8 cellular contexts compared by ENCODE assay signal in the genomic region with DNA sequence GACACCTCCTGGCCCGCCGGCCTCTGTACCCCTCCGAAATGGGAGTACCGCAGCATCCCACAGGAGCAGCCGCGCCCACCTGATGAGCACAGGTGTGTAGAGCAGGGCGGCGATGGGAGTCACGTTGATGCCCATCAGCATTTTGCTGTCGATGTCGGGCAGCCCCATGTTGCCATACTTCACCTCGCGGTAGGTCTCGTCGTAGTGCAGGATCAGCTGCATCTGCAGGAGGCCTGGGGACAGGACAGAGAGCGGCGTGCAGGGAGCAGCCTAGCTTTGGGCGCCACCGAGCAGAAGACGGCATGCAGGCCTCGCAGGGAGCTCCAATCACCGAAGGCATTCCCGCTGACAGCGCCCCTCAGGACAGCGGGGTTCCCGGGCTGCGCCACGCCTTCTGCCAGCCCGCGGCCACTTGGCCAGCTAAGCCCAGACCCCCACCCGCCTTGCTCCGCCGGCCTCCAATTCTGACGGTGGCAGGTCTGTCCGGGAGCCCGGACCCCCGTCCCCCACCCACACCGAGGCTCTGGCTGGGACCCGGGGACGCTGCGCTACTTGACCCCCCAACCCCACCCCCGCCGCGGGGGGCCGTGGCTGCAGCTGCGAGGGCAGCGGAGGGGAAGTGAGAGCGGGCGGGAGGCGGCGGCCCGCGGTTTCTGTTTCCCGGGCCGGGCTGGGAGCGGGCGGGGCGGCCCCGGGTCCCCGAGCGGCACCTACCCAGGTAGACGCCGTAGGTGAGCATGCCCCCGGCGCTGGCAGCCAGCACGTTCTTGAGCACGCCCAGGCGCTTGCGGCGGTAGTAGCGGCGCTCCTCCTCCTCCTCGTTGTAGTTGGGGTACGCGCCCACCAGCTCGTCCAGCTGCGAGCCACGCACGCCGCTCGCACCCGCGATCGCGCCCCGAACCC. TPM values are rescaled to one million over a fixed set of nuclear protein-coding genes. Genes with fewer than 3 reads are reported as not detected.
DNase-seq lines count a peak whose midpoint lies in the region; ATAC-seq and TF ChIP-seq lines count a peak whose summit lies in the region.

No MANE protein-coding gene starts in this region.

- H3K9ac ChIP-seq in NT2/D1 (ENCODE audit: insufficient read length, low read depth): peak overlapping the region; percentile 79

- no peaks in the 10 kb centered on the region for H3K9me3 ChIP-seq in NT2/D1 (ENCODE audit: insufficient read depth, low read length)
- no peaks in the 10 kb centered on the region for H3K9me3 ChIP-seq in heart left ventricle

- intact Hi-C loops in heart left ventricle (cut with DNase I): loop anchor here in 1 of 10 donors (5.0 to 10.0 kb wide), 2 partner anchors 34 to 202 kb away; a partner anchor contains a TSS

- H3K4me3 ChIP-seq in NT2/D1 (ENCODE audit: insufficient read length, low read depth) (peak overlapping the region; percentile 60), heart left ventricle (peak overlapping the region; percentile 57 to 86 (median 70)), skeletal muscle cell (ENCODE audit: low read depth, low read length) (peak overlapping the region; percentile 61)

- DNase-seq in GM13977 (ENCODE audit: low spot score): peak; percentile 75
- DNase-seq in NT2/D1 (ENCODE audit: low read depth, low spot score): no peak
- peak; percentile 31 for DNase-seq in activated T-helper 9 cell treated with anti-CD3 and anti-CD28 coated beads, Interleukin-2, amount 50 U/mL, for 16 hours (ENCODE audit: low read depth)
- peak in 4 of 5 donors; percentile 40 to 78 (median 52) for DNase-seq in heart left ventricle
- DNase-seq in skeletal muscle cell (ENCODE audit: low read depth): no peak
- DNase-seq in NCI-H1694 treated with DMSO at 0.1 percent for 48 hours (lab: John Stamatoyannopoulos, UW): no peak

- H3K4me1 ChIP-seq in NT2/D1 (ENCODE audit: insufficient read depth, insufficient read length): peaks cover 13% of the 10 kb centered on the region
- peaks cover 0 to 35% (median 8%) of the 10 kb centered on the region in 12 donors for H3K4me1 ChIP-seq in heart left ventricle

- TF ChIP-seq POLR2A in heart left ventricle (IDR thresholded peaks at IDR 0.05): no peak

- TF ChIP-seq CTCF in GM13977 (IDR thresholded peaks at IDR 0.05; ENCODE audit: extremely low read depth, insufficient read depth, missing control alignments) (no peak), heart left ventricle (IDR thresholded peaks at IDR 0.05) (no peak)

- WGBS in heart left ventricle, 4 donors: 14 to 66% (median 24%) methylated on average over 19 to 86 of the region's 86 CpGs

- ATAC-seq in HG02884 (IDR thresholded peaks at IDR 0.05; ENCODE audit: unreplicated experiment) (peak; percentile 33), heart left ventricle (peak in 3 of 4 donors; percentile 15 to 29 (median 21)), GM21447 (IDR thresholded peaks at IDR 0.05; ENCODE audit: unreplicated experiment) (no peak)

- H3K36me3 ChIP-seq in NT2/D1 (ENCODE audit: insufficient read depth, insufficient read length, low read length) (peaks cover 3% of the 10 kb centered on the region), heart left ventricle (peaks cover 0 to 4% (median 0%) of the 10 kb centered on the region in 9 donors)

- H3K27me3 ChIP-seq in NT2/D1 (ENCODE audit: insufficient read depth, insufficient read length): peaks cover 3% of the 10 kb centered on the region
- H3K27me3 ChIP-seq in heart left ventricle: no peaks in the 10 kb centered on the region

- peak overlapping the region in 11 of 12 donors; percentile 53 to 94 (median 72) for H3K27ac ChIP-seq in heart left ventricle

- in situ Hi-C loops in GM13977 (cut with MboI; ENCODE audit: low pct_unique_long_range_greater_than_20kb, low sequenced_read_pairs, unreplicated experiment): no loop called here

RNA-seq across cellular contexts. Expression of a gene that starts 0.7 kb away (rescaled TPM):
- total RNA-seq in heart left ventricle: 10 to 100 TPM in 3 of 9 donors, 1 to 10 TPM in 6; 5.2 to 34.2 (median 7.9) TPM
- polyA plus RNA-seq in heart left ventricle: 1 to 10 TPM; 5.0 to 6.5 TPM

RNA-seq across cellular contexts. Expression of a gene that starts 6.9 kb away (rescaled TPM):
- total RNA-seq in heart left ventricle: 10 to 100 TPM in 2 of 9 donors, 1 to 10 TPM in 7; 2.3 to 25.4 (median 6.1) TPM
- polyA plus RNA-seq in heart left ventricle: 1 to 10 TPM; 2.7 to 3.3 TPM

RNA-seq across cellular contexts. Expression of a gene that starts 27.3 kb away (rescaled TPM):
- 100 to 1,000 TPM; 262 to 948 (median 365) TPM for total RNA-seq in heart left ventricle
- polyA plus RNA-seq in heart left ventricle: 100 to 1,000 TPM; 310 to 870 TPM

RNA-seq across cellular contexts. Expression of a gene that starts 35.6 kb away (rescaled TPM):
- total RNA-seq in heart left ventricle: 10 to 100 TPM; 10.2 to 88.7 (median 20.3) TPM
- 10 to 100 TPM; 25.5 to 36.9 TPM for polyA plus RNA-seq in heart left ventricle

Comparison
In these comparisons a context has a peak if more than half of its experiments do, and no peak if none do; other contexts are left out.
1. DNase-seq: peak in GM13977 (single experiment), activated T-helper 9 cell treated with anti-CD3 and anti-CD28 coated beads, Interleukin-2, amount 50 U/mL, for 16 hours (single experiment) and heart left ventricle (4 of 5); none in NT2/D1 (single experiment), skeletal muscle cell (single experiment) and NCI-H1694 treated with DMSO at 0.1 percent for 48 hours (single experiment).
2. Peak in every context shown above with its lines, with median percentiles within 50 percentile points of each other: H3K4me3 ChIP-seq.